In genomic region chr11:101862410-101863233, GRCh38 we compare ENCODE assay signal across 1 cellular context.
TF ChIP-seq lines count a peak whose summit lies in the region.

No MANE protein-coding gene starts in this region.

TF ChIP-seq in HepG2, 621 proteins besides CTCF, POLR2A, EP300 and RAD21 (continued from another document and continues in another):
- TF ChIP-seq, protein P1, sequence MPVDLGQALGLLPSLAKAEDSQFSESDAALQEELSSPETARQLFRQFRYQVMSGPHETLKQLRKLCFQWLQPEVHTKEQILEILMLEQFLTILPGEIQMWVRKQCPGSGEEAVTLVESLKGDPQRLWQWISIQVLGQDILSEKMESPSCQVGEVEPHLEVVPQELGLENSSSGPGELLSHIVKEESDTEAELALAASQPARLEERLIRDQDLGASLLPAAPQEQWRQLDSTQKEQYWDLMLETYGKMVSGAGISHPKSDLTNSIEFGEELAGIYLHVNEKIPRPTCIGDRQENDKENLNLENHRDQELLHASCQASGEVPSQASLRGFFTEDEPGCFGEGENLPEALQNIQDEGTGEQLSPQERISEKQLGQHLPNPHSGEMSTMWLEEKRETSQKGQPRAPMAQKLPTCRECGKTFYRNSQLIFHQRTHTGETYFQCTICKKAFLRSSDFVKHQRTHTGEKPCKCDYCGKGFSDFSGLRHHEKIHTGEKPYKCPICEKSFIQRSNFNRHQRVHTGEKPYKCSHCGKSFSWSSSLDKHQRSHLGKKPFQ (CRISPR knock-in tag; IDR thresholded peaks at IDR 0.05; ENCODE audit: insufficient replicate concordance): no peak
- TF ChIP-seq ZNF138 (CRISPR knock-in tag; IDR thresholded peaks at IDR 0.05; ENCODE audit: low read depth) (no peak), TFE3 (CRISPR knock-in tag; IDR thresholded peaks at IDR 0.05) (no peak), ZNF841 (CRISPR knock-in tag; IDR thresholded peaks at IDR 0.05; ENCODE audit: borderline replicate concordance) (no peak), ZNF281 (CRISPR knock-in tag; IDR thresholded peaks at IDR 0.05; ENCODE audit: borderline replicate concordance) (no peak), ZFY (CRISPR knock-in tag; IDR thresholded peaks at IDR 0.05) (no peak), YY1 (IDR thresholded peaks at IDR 0.05; ENCODE audit: insufficient read depth, insufficient replicate concordance, low read depth, low read length) (no peak), PRDM4 (CRISPR knock-in tag; IDR thresholded peaks at IDR 0.05; ENCODE audit: borderline replicate concordance) (no peak), ZNF674 (CRISPR knock-in tag; IDR thresholded peaks at IDR 0.05; ENCODE audit: low read depth) (no peak), NCOA1 (CRISPR knock-in tag; IDR thresholded peaks at IDR 0.05) (no peak), ARNT (IDR thresholded peaks at IDR 0.05) (no peak), ZNF124 (CRISPR knock-in tag; IDR thresholded peaks at IDR 0.05) (no peak), PLRG1 (conservative IDR thresholded peaks at IDR 0.05) (no peak), IKZF1 (IDR thresholded peaks at IDR 0.05) (no peak), ZNF607 (CRISPR knock-in tag; IDR thresholded peaks at IDR 0.05; ENCODE audit: borderline replicate concordance) (no peak), ZBTB7A (CRISPR knock-in tag; IDR thresholded peaks at IDR 0.05) (no peak), ZNF644 (CRISPR knock-in tag; IDR thresholded peaks at IDR 0.05; ENCODE audit: low read depth) (peak; percentile 55; the same call in 1 of the 2 replicates), SALL1 (CRISPR knock-in tag; IDR thresholded peaks at IDR 0.05) (peak; percentile 45; the same call in 1 of the 2 replicates), SNRNP70 (IDR thresholded peaks at IDR 0.05; ENCODE audit: low read depth, low read length) (no peak), ZNF335 (CRISPR knock-in tag; IDR thresholded peaks at IDR 0.05) (no peak), ZBTB38 (CRISPR knock-in tag; IDR thresholded peaks at IDR 0.05) (no peak), IRF1 (CRISPR knock-in tag; IDR thresholded peaks at IDR 0.05; ENCODE audit: low read depth) (no peak), NFAT5 (CRISPR knock-in tag; IDR thresholded peaks at IDR 0.05) (no peak), MLLT10 (CRISPR knock-in tag; IDR thresholded peaks at IDR 0.05) (no peak), ZNF788 (CRISPR knock-in tag; IDR thresholded peaks at IDR 0.05; ENCODE audit: borderline replicate concordance) (no peak)
- TF ChIP-seq, protein P2, sequence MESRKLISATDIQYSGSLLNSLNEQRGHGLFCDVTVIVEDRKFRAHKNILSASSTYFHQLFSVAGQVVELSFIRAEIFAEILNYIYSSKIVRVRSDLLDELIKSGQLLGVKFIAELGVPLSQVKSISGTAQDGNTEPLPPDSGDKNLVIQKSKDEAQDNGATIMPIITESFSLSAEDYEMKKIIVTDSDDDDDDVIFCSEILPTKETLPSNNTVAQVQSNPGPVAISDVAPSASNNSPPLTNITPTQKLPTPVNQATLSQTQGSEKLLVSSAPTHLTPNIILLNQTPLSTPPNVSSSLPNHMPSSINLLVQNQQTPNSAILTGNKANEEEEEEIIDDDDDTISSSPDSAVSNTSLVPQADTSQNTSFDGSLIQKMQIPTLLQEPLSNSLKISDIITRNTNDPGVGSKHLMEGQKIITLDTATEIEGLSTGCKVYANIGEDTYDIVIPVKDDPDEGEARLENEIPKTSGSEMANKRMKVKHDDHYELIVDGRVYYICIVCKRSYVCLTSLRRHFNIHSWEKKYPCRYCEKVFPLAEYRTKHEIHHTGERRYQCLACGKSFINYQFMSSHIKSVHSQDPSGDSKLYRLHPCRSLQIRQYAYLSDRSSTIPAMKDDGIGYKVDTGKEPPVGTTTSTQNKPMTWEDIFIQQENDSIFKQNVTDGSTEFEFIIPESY (CRISPR knock-in tag; IDR thresholded peaks at IDR 0.05): no peak
- TF ChIP-seq, protein P3, sequence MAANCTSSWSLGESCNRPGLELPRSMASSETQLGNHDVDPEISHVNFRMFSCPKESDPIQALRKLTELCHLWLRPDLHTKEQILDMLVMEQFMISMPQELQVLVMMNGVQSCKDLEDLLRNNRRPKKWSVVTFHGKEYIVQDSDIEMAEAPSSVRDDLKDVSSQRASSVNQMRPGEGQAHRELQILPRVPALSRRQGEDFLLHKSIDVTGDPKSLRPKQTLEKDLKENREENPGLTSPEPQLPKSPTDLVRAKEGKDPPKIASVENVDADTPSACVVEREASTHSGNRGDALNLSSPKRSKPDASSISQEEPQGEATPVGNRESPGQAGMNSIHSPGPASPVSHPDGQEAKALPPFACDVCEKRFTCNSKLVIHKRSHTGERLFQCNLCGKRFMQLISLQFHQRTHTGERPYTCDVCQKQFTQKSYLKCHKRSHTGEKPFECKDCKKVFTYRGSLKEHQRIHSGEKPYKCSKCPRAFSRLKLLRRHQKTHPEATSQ (CRISPR knock-in tag; IDR thresholded peaks at IDR 0.05; ENCODE audit: borderline replicate concordance): no peak
- TF ChIP-seq, protein P4, sequence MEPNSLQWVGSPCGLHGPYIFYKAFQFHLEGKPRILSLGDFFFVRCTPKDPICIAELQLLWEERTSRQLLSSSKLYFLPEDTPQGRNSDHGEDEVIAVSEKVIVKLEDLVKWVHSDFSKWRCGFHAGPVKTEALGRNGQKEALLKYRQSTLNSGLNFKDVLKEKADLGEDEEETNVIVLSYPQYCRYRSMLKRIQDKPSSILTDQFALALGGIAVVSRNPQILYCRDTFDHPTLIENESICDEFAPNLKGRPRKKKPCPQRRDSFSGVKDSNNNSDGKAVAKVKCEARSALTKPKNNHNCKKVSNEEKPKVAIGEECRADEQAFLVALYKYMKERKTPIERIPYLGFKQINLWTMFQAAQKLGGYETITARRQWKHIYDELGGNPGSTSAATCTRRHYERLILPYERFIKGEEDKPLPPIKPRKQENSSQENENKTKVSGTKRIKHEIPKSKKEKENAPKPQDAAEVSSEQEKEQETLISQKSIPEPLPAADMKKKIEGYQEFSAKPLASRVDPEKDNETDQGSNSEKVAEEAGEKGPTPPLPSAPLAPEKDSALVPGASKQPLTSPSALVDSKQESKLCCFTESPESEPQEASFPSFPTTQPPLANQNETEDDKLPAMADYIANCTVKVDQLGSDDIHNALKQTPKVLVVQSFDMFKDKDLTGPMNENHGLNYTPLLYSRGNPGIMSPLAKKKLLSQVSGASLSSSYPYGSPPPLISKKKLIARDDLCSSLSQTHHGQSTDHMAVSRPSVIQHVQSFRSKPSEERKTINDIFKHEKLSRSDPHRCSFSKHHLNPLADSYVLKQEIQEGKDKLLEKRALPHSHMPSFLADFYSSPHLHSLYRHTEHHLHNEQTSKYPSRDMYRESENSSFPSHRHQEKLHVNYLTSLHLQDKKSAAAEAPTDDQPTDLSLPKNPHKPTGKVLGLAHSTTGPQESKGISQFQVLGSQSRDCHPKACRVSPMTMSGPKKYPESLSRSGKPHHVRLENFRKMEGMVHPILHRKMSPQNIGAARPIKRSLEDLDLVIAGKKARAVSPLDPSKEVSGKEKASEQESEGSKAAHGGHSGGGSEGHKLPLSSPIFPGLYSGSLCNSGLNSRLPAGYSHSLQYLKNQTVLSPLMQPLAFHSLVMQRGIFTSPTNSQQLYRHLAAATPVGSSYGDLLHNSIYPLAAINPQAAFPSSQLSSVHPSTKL (CRISPR knock-in tag; IDR thresholded peaks at IDR 0.05): peak; percentile 29; the same call in 1 of the 2 replicates
- TF ChIP-seq, protein P5, sequence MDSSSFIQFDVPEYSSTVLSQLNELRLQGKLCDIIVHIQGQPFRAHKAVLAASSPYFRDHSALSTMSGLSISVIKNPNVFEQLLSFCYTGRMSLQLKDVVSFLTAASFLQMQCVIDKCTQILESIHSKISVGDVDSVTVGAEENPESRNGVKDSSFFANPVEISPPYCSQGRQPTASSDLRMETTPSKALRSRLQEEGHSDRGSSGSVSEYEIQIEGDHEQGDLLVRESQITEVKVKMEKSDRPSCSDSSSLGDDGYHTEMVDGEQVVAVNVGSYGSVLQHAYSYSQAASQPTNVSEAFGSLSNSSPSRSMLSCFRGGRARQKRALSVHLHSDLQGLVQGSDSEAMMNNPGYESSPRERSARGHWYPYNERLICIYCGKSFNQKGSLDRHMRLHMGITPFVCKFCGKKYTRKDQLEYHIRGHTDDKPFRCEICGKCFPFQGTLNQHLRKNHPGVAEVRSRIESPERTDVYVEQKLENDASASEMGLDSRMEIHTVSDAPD (CRISPR knock-in tag; IDR thresholded peaks at IDR 0.05): no peak
